Comparison of ENCODE assay signal across 12 cellular contexts in the genomic region with DNA sequence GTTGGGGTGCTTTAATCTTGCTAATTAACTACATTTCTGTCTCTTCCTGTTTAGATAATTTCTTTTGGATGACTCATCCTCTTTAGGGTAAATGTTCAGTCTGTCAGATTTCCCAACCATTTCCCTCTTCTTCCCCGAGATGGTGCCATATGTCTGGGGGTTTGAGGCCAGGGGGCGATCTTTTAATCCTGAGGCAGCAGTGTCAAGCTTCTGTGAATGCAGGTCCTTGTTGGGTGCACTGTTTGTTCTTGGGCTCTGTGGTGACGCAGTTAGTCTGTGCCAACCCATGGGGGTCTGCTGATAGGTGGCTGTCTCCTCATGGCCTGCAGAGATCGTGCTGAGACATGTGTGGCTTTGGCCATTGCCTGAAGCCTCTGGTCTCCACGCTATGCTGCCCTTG.
DNase-seq lines count a peak whose midpoint lies in the region; ATAC-seq, FAIRE-seq and TF ChIP-seq lines count a peak whose summit lies in the region.
"Had no signal": no experiment of that assay in that cellular context is flagged by ENCODE, and none has a peak within 500 bp of the region (broad histone marks: within the 10 kb centered on the region; RNA-seq: fewer than 3 reads in every experiment).

No MANE protein-coding gene starts in this region.

- no peaks in the 10 kb centered on the region for H3K4me1 ChIP-seq in liver (ENCODE audit: control insufficient read depth in 4 of 4, insufficient read depth in 4 of 4, low read length in 3 of 4)
- no peaks in the 10 kb centered on the region for H3K4me1 ChIP-seq in HepG2 (ENCODE audit: insufficient read depth, low read length)
- H3K4me1 ChIP-seq in CD8-positive, alpha-beta memory T cell (ENCODE audit: insufficient read depth, low read length): no peaks in the 10 kb centered on the region

- peak; percentile 41 to 45 for TF ChIP-seq RAD21 in liver (IDR thresholded peaks at IDR 0.05)
- TF ChIP-seq RAD21 in HepG2 (CRISPR knock-in tag; IDR thresholded peaks at IDR 0.05): no peak

- H2AFZ ChIP-seq in HepG2 (ENCODE audit: low read length): no peak overlapping the region

- no peak for ATAC-seq in HepG2
- ATAC-seq: mucosa of descending colon had no signal

- no peaks in the 10 kb centered on the region for H3K36me3 Mint-ChIP-seq in CD8-positive, alpha-beta memory T cell

- no peak for TF ChIP-seq CTCF in liver (IDR thresholded peaks at IDR 0.05; ENCODE audit: low read depth, low read length, missing input control)
- no peak for TF ChIP-seq CTCF in HepG2 (CRISPR knock-in tag; IDR thresholded peaks at IDR 0.05)
- TF ChIP-seq CTCF in fibroblast of pulmonary artery (IDR thresholded peaks at IDR 0.05; ENCODE audit: low read length, missing control alignments): no peak

- H3K4me1 Mint-ChIP-seq in CD8-positive, alpha-beta memory T cell: no peaks in the 10 kb centered on the region
- H3K4me1 Mint-ChIP-seq: central memory CD8-positive, alpha-beta T cell had no signal

- 85% methylated on average over 5 of the region's 5 CpGs for WGBS in liver
- WGBS in HepG2 (ENCODE audit: low lambda C conversion rate): 31% methylated on average over 5 of the region's 5 CpGs

- POLR2A ChIA-PET in HepG2 (lab: Yijun Ruan, JAX): no interaction called here
- POLR2A ChIA-PET in CD8-positive, alpha-beta memory T cell (lab: Charles Lee): no interaction called here

- intact Hi-C loops in HepG2 (cut with micrococcal nuclease; ENCODE audit: unreplicated experiment): no loop called here

- H3K9me3 Mint-ChIP-seq in CD8-positive, alpha-beta memory T cell: no peaks in the 10 kb centered on the region

- no peak overlapping the region for H3K27ac Mint-ChIP-seq in CD8-positive, alpha-beta memory T cell

- in situ Hi-C loops in HepG2 (cut with HindIII; ENCODE audit: extremely low pct_ligation_motif_present, low pct_unique_long_range_greater_than_20kb): no loop called here

- H3K4me3 Mint-ChIP-seq in CD8-positive, alpha-beta memory T cell: no peak overlapping the region
- H3K4me3 Mint-ChIP-seq: central memory CD8-positive, alpha-beta T cell had no signal

- H3K36me3 ChIP-seq in liver (ENCODE audit: control insufficient read depth in 4 of 4, insufficient read depth in 3 of 4, low read depth in 1 of 4, low read length in 3 of 4) (no peaks in the 10 kb centered on the region), HepG2 (replicated peaks in 1 of 2; ENCODE audit: control insufficient read depth in 1 of 2, insufficient read depth in 2 of 2, low read length in 2 of 2) (no peaks in the 10 kb centered on the region), SK-N-MC (ENCODE audit: insufficient read depth, low read length) (no peaks in the 10 kb centered on the region)
- H3K36me3 ChIP-seq in CD8-positive, alpha-beta memory T cell (ENCODE audit: insufficient read depth, low read length): no peaks in the 10 kb centered on the region

- H4K20me1 ChIP-seq in HepG2 (ENCODE audit: insufficient read depth, low read length): no peaks in the 10 kb centered on the region

- DNase-seq in HepG2 (ENCODE audit: low spot score) (no peak), SK-N-MC (ENCODE audit: low read depth, low spot score) (peak; percentile 22), fibroblast of pulmonary artery (ENCODE audit: low read depth) (peak; percentile 40), RKO (ENCODE audit: low spot score) (no peak), ureter (ENCODE audit: low spot score) (no peak), NCI-H187 (lab: John Stamatoyannopoulos, UW) (no peak)
- no peak for DNase-seq in CD8-positive, alpha-beta memory T cell
- DNase-seq: GOT3, mucosa of descending colon had no signal

- CTCF ChIA-PET in HepG2 (lab: Yijun Ruan, JAX; ENCODE audit: low intra/inter-chr PET ratio, low total read pairs): no interaction called here
- CTCF ChIA-PET in CD8-positive, alpha-beta memory T cell (lab: Charles Lee): no interaction called here

- no peaks in the 10 kb centered on the region for H3K27me3 Mint-ChIP-seq in CD8-positive, alpha-beta memory T cell
- H3K27me3 Mint-ChIP-seq: central memory CD8-positive, alpha-beta T cell had no signal

- H3K9ac ChIP-seq in liver (ENCODE audit: low read depth in 1 of 2, low read length in 2 of 2) (no peak overlapping the region), HepG2 (ENCODE audit: insufficient read depth, low read depth, low read length) (no peak overlapping the region), SK-N-MC (ENCODE audit: insufficient read length) (no peak overlapping the region)

- H3K79me2 ChIP-seq in HepG2 (ENCODE audit: insufficient read depth, low read length): no peaks in the 10 kb centered on the region

- H3K27me3 ChIP-seq in liver (ENCODE audit: control insufficient read depth in 4 of 4, insufficient read depth in 4 of 4, low read length in 3 of 4): no peaks in the 10 kb centered on the region
- no peaks in the 10 kb centered on the region for H3K27me3 ChIP-seq in HepG2 (ENCODE audit: control insufficient read depth in 1 of 2, insufficient read depth in 2 of 2, low read length in 2 of 2)
- no peaks in the 10 kb centered on the region for H3K27me3 ChIP-seq in CD8-positive, alpha-beta memory T cell (ENCODE audit: insufficient read depth, low read length, poor library complexity, severe bottlenecking)

- no peaks in the 10 kb centered on the region for H3K9me3 ChIP-seq in liver (ENCODE audit: control insufficient read depth in 4 of 4, low read length in 3 of 4)
- peaks cover 15% of the 10 kb centered on the region; the same call in 1 of the 2 replicates for H3K9me3 ChIP-seq in HepG2 (ENCODE audit: low read length)
- H3K9me3 ChIP-seq in SK-N-MC (ENCODE audit: low read depth, low read length): no peaks in the 10 kb centered on the region; the same call in 1 of the 2 replicates
- no peaks in the 10 kb centered on the region for H3K9me3 ChIP-seq in CD8-positive, alpha-beta memory T cell (ENCODE audit: low read length)
- H3K9me3 ChIP-seq: mucosa of descending colon had no signal

- H3K4me3 ChIP-seq in liver (ENCODE audit: low read depth in 1 of 3, low read length in 3 of 3) (no peak overlapping the region), HepG2 (replicated peaks in 1 of 3; ENCODE audit: insufficient read depth in 1 of 3, low read depth in 2 of 3, low read length in 3 of 3) (no peak overlapping the region), SK-N-MC (no peak overlapping the region), fibroblast of pulmonary artery (replicated peaks; ENCODE audit: low read depth, low read length) (no peak overlapping the region)
- H3K4me3 ChIP-seq in CD8-positive, alpha-beta memory T cell (ENCODE audit: low read length): no peak overlapping the region
- H3K4me3 ChIP-seq: mucosa of descending colon had no signal

- no peak overlapping the region for H3K27ac ChIP-seq in liver (ENCODE audit: low read depth in 1 of 2, low read length in 2 of 2)
- no peak overlapping the region for H3K27ac ChIP-seq in HepG2 (ENCODE audit: extremely low read length, insufficient read depth, low read length)
- H3K27ac ChIP-seq in SK-N-MC: no peak overlapping the region
- no peak overlapping the region for H3K27ac ChIP-seq in CD8-positive, alpha-beta memory T cell (ENCODE audit: low read depth, low read length)

- TF ChIP-seq EP300 in HepG2 (IDR thresholded peaks at IDR 0.05; ENCODE audit: low read depth in 2 of 2, low read length in 2 of 2): no peak
- no peak for TF ChIP-seq EP300 in HepG2 (CRISPR knock-in tag; IDR thresholded peaks at IDR 0.05; ENCODE audit: borderline replicate concordance)

- FAIRE-seq in HepG2 (lab: Jason Lieb, UNC): no peak
- FAIRE-seq: TTC549 had no signal

- no peak for TF ChIP-seq POLR2A in HepG2 (IDR thresholded peaks at IDR 0.05; ENCODE audit: insufficient read depth in 1 of 2, low read depth in 2 of 2, low read length in 2 of 2)

- BruUV-seq in HepG2 (replicated peaks; lab: Mats Ljungman, UMichigan): no TSS peak

- no peak overlapping the region for H3K4me2 ChIP-seq in HepG2 (ENCODE audit: low read depth, low read length)

TF ChIP-seq in liver, 16 proteins besides CTCF, POLR2A, EP300 and RAD21 (continues in another document):
- TF ChIP-seq FOXA2 (IDR thresholded peaks at IDR 0.05): no peak
- TF ChIP-seq SP1 (IDR thresholded peaks at IDR 0.05): no peak
- TF ChIP-seq NR2F2 (IDR thresholded peaks at IDR 0.05): no peak
- peak in 1 of 2 donors; percentile 24 for TF ChIP-seq JUND (IDR thresholded peaks at IDR 0.05)
- TF ChIP-seq, protein P1, sequence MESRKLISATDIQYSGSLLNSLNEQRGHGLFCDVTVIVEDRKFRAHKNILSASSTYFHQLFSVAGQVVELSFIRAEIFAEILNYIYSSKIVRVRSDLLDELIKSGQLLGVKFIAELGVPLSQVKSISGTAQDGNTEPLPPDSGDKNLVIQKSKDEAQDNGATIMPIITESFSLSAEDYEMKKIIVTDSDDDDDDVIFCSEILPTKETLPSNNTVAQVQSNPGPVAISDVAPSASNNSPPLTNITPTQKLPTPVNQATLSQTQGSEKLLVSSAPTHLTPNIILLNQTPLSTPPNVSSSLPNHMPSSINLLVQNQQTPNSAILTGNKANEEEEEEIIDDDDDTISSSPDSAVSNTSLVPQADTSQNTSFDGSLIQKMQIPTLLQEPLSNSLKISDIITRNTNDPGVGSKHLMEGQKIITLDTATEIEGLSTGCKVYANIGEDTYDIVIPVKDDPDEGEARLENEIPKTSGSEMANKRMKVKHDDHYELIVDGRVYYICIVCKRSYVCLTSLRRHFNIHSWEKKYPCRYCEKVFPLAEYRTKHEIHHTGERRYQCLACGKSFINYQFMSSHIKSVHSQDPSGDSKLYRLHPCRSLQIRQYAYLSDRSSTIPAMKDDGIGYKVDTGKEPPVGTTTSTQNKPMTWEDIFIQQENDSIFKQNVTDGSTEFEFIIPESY (IDR thresholded peaks at IDR 0.05): no peak
- TF ChIP-seq GABPA (IDR thresholded peaks at IDR 0.05 in 1 of 2, conservative IDR thresholded peaks at IDR 0.05 in 1 of 2): no peak

TF ChIP-seq in HepG2, 621 proteins besides CTCF, POLR2A, EP300 and RAD21 (continues in another document):
- TF ChIP-seq, protein P2, sequence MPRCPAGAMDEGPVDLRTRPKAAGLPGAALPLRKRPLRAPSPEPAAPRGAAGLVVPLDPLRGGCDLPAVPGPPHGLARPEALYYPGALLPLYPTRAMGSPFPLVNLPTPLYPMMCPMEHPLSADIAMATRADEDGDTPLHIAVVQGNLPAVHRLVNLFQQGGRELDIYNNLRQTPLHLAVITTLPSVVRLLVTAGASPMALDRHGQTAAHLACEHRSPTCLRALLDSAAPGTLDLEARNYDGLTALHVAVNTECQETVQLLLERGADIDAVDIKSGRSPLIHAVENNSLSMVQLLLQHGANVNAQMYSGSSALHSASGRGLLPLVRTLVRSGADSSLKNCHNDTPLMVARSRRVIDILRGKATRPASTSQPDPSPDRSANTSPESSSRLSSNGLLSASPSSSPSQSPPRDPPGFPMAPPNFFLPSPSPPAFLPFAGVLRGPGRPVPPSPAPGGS (CRISPR knock-in tag; IDR thresholded peaks at IDR 0.05): no peak
- TF ChIP-seq ZNF34 (CRISPR knock-in tag; IDR thresholded peaks at IDR 0.05; ENCODE audit: borderline replicate concordance) (no peak), MED13 (CRISPR knock-in tag; IDR thresholded peaks at IDR 0.05) (no peak), NFYB (CRISPR knock-in tag; IDR thresholded peaks at IDR 0.05) (no peak), TEAD2 (CRISPR knock-in tag; IDR thresholded peaks at IDR 0.05) (no peak), ZBTB8A (CRISPR knock-in tag; IDR thresholded peaks at IDR 0.05; ENCODE audit: borderline replicate concordance, low read depth) (no peak)

Comparison
In these comparisons a context has a peak if more than half of its experiments do, and no peak if none do; other contexts are left out.
1. DNase-seq: peak in SK-N-MC (single experiment) and fibroblast of pulmonary artery (single experiment); none in HepG2 (single experiment), RKO (single experiment), ureter (single experiment), NCI-H187 (0 of 2) and CD8-positive, alpha-beta memory T cell (0 of 5).